1 cellular context compared by ENCODE assay signal in the genomic region with DNA sequence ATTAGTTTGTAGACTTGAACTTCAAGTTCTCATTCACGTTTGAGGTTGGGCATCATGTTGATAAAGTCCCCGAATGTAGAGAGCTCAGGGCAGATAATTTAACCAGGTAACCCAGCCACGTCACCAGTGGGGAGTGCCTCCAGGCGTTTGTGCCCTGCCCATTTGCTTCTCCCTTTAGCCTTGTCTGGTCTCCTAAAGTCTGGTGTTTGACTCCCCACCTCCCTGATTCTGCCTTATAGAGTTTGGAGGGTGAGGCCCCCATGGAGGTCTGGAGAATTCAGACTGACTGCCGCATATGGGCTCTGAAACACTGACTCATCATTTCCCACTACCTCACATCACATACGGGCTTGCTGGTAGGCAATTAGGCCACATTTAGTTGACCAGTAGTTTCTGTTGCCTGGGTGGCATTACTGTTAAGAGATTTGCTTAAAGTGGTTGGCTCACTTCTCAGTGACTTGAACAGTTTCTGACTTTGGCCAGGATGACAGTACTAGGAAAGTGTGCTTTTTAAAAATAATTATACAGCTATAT.
TF ChIP-seq lines count a peak whose summit lies in the region.

No MANE protein-coding gene starts in this region.

TF ChIP-seq in GM23338, 12 proteins besides CTCF, POLR2A, EP300 and RAD21:
- TF ChIP-seq, protein P1, sequence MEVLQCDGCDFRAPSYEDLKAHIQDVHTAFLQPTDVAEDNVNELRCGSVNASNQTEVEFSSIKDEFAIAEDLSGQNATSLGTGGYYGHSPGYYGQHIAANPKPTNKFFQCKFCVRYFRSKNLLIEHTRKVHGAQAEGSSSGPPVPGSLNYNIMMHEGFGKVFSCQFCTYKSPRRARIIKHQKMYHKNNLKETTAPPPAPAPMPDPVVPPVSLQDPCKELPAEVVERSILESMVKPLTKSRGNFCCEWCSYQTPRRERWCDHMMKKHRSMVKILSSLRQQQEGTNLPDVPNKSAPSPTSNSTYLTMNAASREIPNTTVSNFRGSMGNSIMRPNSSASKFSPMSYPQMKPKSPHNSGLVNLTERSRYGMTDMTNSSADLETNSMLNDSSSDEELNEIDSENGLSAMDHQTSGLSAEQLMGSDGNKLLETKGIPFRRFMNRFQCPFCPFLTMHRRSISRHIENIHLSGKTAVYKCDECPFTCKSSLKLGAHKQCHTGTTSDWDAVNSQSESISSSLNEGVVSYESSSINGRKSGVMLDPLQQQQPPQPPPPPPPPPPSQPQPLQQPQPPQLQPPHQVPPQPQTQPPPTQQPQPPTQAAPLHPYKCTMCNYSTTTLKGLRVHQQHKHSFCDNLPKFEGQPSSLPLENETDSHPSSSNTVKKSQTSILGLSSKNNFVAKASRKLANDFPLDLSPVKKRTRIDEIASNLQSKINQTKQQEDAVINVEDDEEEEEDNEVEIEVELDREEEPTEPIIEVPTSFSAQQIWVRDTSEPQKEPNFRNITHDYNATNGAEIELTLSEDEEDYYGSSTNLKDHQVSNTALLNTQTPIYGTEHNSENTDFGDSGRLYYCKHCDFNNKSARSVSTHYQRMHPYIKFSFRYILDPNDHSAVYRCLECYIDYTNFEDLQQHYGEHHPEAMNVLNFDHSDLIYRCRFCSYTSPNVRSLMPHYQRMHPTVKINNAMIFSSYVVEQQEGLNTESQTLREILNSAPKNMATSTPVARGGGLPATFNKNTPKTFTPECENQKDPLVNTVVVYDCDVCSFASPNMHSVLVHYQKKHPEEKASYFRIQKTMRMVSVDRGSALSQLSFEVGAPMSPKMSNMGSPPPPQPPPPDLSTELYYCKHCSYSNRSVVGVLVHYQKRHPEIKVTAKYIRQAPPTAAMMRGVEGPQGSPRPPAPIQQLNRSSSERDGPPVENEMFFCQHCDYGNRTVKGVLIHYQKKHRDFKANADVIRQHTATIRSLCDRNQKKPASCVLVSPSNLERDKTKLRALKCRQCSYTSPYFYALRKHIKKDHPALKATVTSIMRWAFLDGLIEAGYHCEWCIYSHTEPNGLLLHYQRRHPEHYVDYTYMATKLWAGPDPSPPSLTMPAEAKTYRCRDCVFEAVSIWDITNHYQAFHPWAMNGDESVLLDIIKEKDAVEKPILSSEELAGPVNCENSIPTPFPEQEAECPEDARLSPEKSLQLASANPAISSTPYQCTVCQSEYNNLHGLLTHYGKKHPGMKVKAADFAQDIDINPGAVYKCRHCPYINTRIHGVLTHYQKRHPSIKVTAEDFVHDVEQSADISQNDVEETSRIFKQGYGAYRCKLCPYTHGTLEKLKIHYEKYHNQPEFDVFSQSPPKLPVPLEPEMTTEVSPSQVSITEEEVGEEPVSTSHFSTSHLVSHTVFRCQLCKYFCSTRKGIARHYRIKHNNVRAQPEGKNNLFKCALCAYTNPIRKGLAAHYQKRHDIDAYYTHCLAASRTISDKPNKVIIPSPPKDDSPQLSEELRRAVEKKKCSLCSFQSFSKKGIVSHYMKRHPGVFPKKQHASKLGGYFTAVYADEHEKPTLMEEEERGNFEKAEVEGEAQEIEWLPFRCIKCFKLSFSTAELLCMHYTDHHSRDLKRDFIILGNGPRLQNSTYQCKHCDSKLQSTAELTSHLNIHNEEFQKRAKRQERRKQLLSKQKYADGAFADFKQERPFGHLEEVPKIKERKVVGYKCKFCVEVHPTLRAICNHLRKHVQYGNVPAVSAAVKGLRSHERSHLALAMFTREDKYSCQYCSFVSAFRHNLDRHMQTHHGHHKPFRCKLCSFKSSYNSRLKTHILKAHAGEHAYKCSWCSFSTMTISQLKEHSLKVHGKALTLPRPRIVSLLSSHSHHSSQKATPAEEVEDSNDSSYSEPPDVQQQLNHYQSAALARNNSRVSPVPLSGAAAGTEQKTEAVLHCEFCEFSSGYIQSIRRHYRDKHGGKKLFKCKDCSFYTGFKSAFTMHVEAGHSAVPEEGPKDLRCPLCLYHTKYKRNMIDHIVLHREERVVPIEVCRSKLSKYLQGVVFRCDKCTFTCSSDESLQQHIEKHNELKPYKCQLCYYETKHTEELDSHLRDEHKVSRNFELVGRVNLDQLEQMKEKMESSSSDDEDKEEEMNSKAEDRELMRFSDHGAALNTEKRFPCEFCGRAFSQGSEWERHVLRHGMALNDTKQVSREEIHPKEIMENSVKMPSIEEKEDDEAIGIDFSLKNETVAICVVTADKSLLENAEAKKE (CRISPR knock-in tag; IDR thresholded peaks at IDR 0.05), result no peak
- no peak for TF ChIP-seq STAT1 (IDR thresholded peaks at IDR 0.05; ENCODE audit: unreplicated experiment)
- no peak for TF ChIP-seq JUNB (IDR thresholded peaks at IDR 0.05; ENCODE audit: unreplicated experiment)
- TF ChIP-seq, protein P2, sequence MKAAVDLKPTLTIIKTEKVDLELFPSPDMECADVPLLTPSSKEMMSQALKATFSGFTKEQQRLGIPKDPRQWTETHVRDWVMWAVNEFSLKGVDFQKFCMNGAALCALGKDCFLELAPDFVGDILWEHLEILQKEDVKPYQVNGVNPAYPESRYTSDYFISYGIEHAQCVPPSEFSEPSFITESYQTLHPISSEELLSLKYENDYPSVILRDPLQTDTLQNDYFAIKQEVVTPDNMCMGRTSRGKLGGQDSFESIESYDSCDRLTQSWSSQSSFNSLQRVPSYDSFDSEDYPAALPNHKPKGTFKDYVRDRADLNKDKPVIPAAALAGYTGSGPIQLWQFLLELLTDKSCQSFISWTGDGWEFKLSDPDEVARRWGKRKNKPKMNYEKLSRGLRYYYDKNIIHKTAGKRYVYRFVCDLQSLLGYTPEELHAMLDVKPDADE (IDR thresholded peaks at IDR 0.05), result no peak
- no peak for TF ChIP-seq ZNF114 (CRISPR knock-in tag; IDR thresholded peaks at IDR 0.05)
